1 cellular context compared by ENCODE assay signal in the genomic region with DNA sequence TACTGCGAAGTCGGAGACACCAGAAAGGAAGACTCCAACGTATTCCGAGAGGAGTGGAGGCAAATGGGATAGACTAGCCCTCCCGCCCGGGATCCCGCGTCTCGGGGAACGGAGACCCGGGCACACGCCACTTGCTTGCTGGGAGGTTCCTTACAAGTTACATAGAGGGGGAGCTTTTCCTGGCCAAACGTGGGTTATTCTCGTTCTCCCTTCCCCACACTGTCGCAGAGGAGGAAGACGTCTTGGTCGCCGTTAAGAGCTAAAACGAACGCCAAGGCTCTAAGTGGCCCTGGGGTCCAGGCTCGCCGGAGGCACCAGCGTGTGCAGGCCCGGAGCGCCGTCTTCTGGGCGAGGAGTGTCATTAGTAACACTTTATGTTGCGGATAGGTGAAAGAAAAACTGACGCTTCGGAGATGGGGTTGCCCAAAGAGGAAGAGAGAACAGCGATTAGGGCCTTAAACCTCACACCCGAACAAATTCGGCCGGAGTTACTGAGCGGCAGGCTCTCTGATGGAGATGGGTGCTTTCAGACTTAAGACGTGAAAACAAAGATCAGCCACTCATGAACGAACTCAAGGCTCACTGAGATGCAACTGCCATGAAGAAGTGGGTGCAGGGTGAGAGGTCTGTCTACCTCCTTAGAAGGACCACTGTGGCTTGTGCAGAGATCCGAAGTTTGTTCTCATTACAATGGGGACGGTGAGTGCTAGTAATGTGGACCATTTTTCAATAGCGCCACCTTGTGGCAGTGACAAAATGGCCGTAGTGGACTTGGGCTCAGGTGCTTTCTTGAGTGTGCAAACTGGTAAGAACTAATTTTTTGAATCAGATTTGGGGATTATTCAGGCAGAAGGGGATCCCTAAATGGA.
A peak's percentile ranks its signal among the peaks of the same experiment; 100 is the strongest.
TF ChIP-seq lines count a peak whose summit lies in the region.

No MANE protein-coding gene starts in this region.

TF ChIP-seq in liver, 16 proteins besides CTCF, POLR2A, EP300 and RAD21 (continued from another document):
- TF ChIP-seq, protein P1, sequence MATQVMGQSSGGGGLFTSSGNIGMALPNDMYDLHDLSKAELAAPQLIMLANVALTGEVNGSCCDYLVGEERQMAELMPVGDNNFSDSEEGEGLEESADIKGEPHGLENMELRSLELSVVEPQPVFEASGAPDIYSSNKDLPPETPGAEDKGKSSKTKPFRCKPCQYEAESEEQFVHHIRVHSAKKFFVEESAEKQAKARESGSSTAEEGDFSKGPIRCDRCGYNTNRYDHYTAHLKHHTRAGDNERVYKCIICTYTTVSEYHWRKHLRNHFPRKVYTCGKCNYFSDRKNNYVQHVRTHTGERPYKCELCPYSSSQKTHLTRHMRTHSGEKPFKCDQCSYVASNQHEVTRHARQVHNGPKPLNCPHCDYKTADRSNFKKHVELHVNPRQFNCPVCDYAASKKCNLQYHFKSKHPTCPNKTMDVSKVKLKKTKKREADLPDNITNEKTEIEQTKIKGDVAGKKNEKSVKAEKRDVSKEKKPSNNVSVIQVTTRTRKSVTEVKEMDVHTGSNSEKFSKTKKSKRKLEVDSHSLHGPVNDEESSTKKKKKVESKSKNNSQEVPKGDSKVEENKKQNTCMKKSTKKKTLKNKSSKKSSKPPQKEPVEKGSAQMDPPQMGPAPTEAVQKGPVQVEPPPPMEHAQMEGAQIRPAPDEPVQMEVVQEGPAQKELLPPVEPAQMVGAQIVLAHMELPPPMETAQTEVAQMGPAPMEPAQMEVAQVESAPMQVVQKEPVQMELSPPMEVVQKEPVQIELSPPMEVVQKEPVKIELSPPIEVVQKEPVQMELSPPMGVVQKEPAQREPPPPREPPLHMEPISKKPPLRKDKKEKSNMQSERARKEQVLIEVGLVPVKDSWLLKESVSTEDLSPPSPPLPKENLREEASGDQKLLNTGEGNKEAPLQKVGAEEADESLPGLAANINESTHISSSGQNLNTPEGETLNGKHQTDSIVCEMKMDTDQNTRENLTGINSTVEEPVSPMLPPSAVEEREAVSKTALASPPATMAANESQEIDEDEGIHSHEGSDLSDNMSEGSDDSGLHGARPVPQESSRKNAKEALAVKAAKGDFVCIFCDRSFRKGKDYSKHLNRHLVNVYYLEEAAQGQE (IDR thresholded peaks at IDR 0.05) = no peak
- TF ChIP-seq YY1 (IDR thresholded peaks at IDR 0.05) (peak; percentile 51), EGR1 (IDR thresholded peaks at IDR 0.05; ENCODE audit: low read depth in 2 of 2) (no peak), RXRA (IDR thresholded peaks at IDR 0.05) (no peak), HNF4A (conservative IDR thresholded peaks at IDR 0.05) (peak in 1 of 2 donors; percentile 8), GABPA (IDR thresholded peaks at IDR 0.05 in 1 of 2, conservative IDR thresholded peaks at IDR 0.05 in 1 of 2) (no peak), FOXA2 (IDR thresholded peaks at IDR 0.05) (no peak)
